2 cellular contexts compared by ENCODE assay signal in genomic region chr20:50328161-50328979, GRCh38.
TF ChIP-seq lines count a peak whose summit lies in the region.

No MANE protein-coding gene starts in this region.

TF ChIP-seq in HepG2, 621 proteins besides CTCF, POLR2A, EP300 and RAD21 (continued from another document):
- TF ChIP-seq, protein P1, sequence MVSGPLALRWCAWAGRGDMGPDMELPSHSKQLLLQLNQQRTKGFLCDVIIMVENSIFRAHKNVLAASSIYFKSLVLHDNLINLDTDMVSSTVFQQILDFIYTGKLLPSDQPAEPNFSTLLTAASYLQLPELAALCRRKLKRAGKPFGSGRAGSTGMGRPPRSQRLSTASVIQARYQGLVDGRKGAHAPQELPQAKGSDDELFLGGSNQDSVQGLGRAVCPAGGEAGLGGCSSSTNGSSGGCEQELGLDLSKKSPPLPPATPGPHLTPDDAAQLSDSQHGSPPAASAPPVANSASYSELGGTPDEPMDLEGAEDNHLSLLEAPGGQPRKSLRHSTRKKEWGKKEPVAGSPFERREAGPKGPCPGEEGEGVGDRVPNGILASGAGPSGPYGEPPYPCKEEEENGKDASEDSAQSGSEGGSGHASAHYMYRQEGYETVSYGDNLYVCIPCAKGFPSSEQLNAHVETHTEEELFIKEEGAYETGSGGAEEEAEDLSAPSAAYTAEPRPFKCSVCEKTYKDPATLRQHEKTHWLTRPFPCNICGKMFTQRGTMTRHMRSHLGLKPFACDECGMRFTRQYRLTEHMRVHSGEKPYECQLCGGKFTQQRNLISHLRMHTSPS (CRISPR knock-in tag; IDR thresholded peaks at IDR 0.05; ENCODE audit: low read depth), result peak; percentile 57; the same call in 1 of the 2 replicates
- TF ChIP-seq ZNF431 (CRISPR knock-in tag; IDR thresholded peaks at IDR 0.05; ENCODE audit: borderline replicate concordance, low read depth), result 0 out of 2 replicates have a peak, but pooled peaks have one; percentile 31
- TF ChIP-seq XRCC5 (optimal IDR thresholded peaks at IDR 0.05; ENCODE audit: low read length), result peak; percentile 10
- TF ChIP-seq ZFP36 (IDR thresholded peaks at IDR 0.05; ENCODE audit: borderline replicate concordance, low read depth, low read length, partially characterized antibody), result peak; percentile 44
- TF ChIP-seq NONO (IDR thresholded peaks at IDR 0.05), result no peak
- TF ChIP-seq NONO (CRISPR knock-in tag; conservative IDR thresholded peaks at IDR 0.05), result no peak
- 0 out of 2 replicates have a peak, but pooled peaks have one; percentile 32 for TF ChIP-seq ZNF772 (CRISPR knock-in tag; IDR thresholded peaks at IDR 0.05)
- peak; percentile 100 for TF ChIP-seq ZNF430 (CRISPR knock-in tag; IDR thresholded peaks at IDR 0.05)
- peak; percentile 80 for TF ChIP-seq EED (CRISPR knock-in tag; IDR thresholded peaks at IDR 0.05)
TF ChIP-seq in HepG2: peak in this region for 7.

TF ChIP-seq in K562, 482 proteins besides CTCF, POLR2A, EP300 and RAD21 (continued from another document):
- TF ChIP-seq, protein P2, sequence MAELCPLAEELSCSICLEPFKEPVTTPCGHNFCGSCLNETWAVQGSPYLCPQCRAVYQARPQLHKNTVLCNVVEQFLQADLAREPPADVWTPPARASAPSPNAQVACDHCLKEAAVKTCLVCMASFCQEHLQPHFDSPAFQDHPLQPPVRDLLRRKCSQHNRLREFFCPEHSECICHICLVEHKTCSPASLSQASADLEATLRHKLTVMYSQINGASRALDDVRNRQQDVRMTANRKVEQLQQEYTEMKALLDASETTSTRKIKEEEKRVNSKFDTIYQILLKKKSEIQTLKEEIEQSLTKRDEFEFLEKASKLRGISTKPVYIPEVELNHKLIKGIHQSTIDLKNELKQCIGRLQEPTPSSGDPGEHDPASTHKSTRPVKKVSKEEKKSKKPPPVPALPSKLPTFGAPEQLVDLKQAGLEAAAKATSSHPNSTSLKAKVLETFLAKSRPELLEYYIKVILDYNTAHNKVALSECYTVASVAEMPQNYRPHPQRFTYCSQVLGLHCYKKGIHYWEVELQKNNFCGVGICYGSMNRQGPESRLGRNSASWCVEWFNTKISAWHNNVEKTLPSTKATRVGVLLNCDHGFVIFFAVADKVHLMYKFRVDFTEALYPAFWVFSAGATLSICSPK (IDR thresholded peaks at IDR 0.05; ENCODE audit: borderline replicate concordance), result no peak
- TF ChIP-seq TSC22D4 (tag; IDR thresholded peaks at IDR 0.05) (no peak), ZNF707 (CRISPR knock-in tag; conservative IDR thresholded peaks at IDR 0.05) (peak; percentile 21; the same call in 1 of the 2 replicates), ZFP36 (IDR thresholded peaks at IDR 0.05; ENCODE audit: low read depth, low read length, partially characterized antibody) (peak; percentile 90), DIDO1 (tag; IDR thresholded peaks at IDR 0.05; ENCODE audit: low read depth) (no peak), KDM4B (IDR thresholded peaks at IDR 0.05; ENCODE audit: borderline replicate concordance in 2 of 2, low read depth in 1 of 2) (no peak)
